17 cellular contexts compared by ENCODE assay signal in the genomic region with DNA sequence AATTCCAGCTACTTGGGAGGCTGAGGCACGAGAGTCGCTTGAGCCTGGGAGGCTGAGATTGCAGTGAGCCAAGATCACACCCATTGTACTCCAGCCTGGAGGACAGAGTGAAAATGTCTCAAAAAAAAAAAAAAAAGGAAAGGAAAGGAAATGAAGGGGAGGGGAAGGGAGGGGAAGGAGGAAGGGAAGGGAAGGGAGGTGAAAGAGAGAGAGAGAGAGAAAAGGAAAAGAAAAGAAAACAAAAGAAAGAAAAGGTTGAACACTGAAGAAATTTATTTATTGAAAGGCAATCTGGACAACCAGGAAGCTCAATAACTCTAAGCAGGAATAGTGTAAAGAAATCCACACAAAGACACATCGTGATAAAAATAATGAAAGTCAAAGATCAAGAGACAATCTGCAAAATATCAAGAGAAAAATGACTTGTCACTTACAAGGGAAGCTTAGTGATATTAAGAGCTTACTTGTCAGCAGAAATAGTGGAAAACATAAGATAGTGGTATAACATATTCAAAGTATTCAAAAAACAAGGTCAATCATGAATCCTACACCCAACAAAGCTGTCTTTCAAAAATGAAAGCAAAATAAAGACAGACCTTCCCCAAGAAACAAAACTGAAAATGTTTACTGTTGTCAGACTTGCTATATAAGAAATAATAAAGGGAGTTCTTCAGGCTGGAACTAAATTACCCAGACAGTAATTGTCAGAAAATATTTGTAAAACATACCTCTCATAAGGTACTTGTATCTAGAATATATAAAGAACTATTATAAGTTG. TPM values are rescaled to one million over a fixed set of nuclear protein-coding genes. Genes with fewer than 3 reads are reported as not detected.
A peak's percentile ranks its signal among the peaks of the same experiment; 100 is the strongest.
DNase-seq lines count a peak whose midpoint lies in the region; ATAC-seq and FAIRE-seq lines count a peak whose summit lies in the region.
"Had no signal": no experiment of that assay in that cellular context is flagged by ENCODE, and none has a peak within 500 bp of the region (broad histone marks: within the 10 kb centered on the region; RNA-seq: fewer than 3 reads in every experiment).

No MANE protein-coding gene starts in this region.

- ATAC-seq in activated naive CD8-positive, alpha-beta T cell treated with anti-CD3 and anti-CD28 coated beads, Interleukin-2, amount 50 U/mL, for 24 hours, result no peak
- peak; percentile 82 for ATAC-seq in GM21723 (IDR thresholded peaks at IDR 0.05; ENCODE audit: unreplicated experiment)
- peak; percentile 68 for ATAC-seq in HG03354 (IDR thresholded peaks at IDR 0.05; ENCODE audit: poor library complexity, severe bottlenecking, unreplicated experiment)
- ATAC-seq in stimulated activated effector memory CD8-positive, alpha-beta T cell treated with anti-CD3 and anti-CD28 coated beads, Interleukin-12 subunit alpha, Interleukin-12 subunit beta, amount 100 ng/mL, for 72 hours, result no peak
- ATAC-seq: left colon, Panc1 had no signal

- no peak for DNase-seq in activated naive CD8-positive, alpha-beta T cell treated with anti-CD3 and anti-CD28 coated beads for 36 hours
- DNase-seq in activated naive CD8-positive, alpha-beta T cell treated with anti-CD3 and anti-CD28 coated beads, Interleukin-2, amount 50 U/mL, for 24 hours, result no peak
- no peak for DNase-seq in stimulated activated effector memory CD8-positive, alpha-beta T cell treated with anti-CD3 and anti-CD28 coated beads, Interleukin-12 subunit alpha, Interleukin-12 subunit beta, amount 100 ng/mL, for 72 hours (ENCODE audit: low spot score in 2 of 2)
- no peak for DNase-seq in urothelium cell line (ENCODE audit: low spot score)
- no peak for DNase-seq in posterior vena cava (ENCODE audit: low spot score)
- DNase-seq in occipital lobe (lab: John Stamatoyannopoulos, UW), result no peak
- DNase-seq: activated T-cell treated with anti-CD3 and anti-CD28 coated beads, Interleukin-2, amount 50 U/mL, for 48 hours; brain microvascular endothelial cell; DMS79 treated with DMSO at 0.1 percent for 48 hours; glutamatergic neuron; left colon; NCI-H2171; nephron progenitor cell; trophoblast cell had no signal

- H3K9me3 Mint-ChIP-seq in activated naive CD8-positive, alpha-beta T cell treated with anti-CD3 and anti-CD28 coated beads for 36 hours, result no peaks in the 10 kb centered on the region
- H3K9me3 Mint-ChIP-seq in activated naive CD8-positive, alpha-beta T cell treated with anti-CD3 and anti-CD28 coated beads, Interleukin-2, amount 50 U/mL, for 24 hours, result no peaks in the 10 kb centered on the region
- H3K9me3 Mint-ChIP-seq in stimulated activated effector memory CD8-positive, alpha-beta T cell treated with anti-CD3 and anti-CD28 coated beads, Interleukin-12 subunit alpha, Interleukin-12 subunit beta, amount 100 ng/mL, for 72 hours, result no peaks in the 10 kb centered on the region

- no peak for FAIRE-seq in urothelium cell line (lab: Jason Lieb, UNC)

- no peak overlapping the region for H3K4me3 Mint-ChIP-seq in activated naive CD8-positive, alpha-beta T cell treated with anti-CD3 and anti-CD28 coated beads for 36 hours
- no peak overlapping the region for H3K4me3 Mint-ChIP-seq in activated naive CD8-positive, alpha-beta T cell treated with anti-CD3 and anti-CD28 coated beads, Interleukin-2, amount 50 U/mL, for 24 hours
- H3K4me3 Mint-ChIP-seq in stimulated activated effector memory CD8-positive, alpha-beta T cell treated with anti-CD3 and anti-CD28 coated beads, Interleukin-12 subunit alpha, Interleukin-12 subunit beta, amount 100 ng/mL, for 72 hours, result peak overlapping the region; percentile 43
- H3K4me3 Mint-ChIP-seq: nephron progenitor cell had no signal

- intact Hi-C loops in posterior vena cava (cut with DNase I), result no loop called here

- no peaks in the 10 kb centered on the region for H3K36me3 Mint-ChIP-seq in activated naive CD8-positive, alpha-beta T cell treated with anti-CD3 and anti-CD28 coated beads for 36 hours
- no peaks in the 10 kb centered on the region for H3K36me3 Mint-ChIP-seq in activated naive CD8-positive, alpha-beta T cell treated with anti-CD3 and anti-CD28 coated beads, Interleukin-2, amount 50 U/mL, for 24 hours (ENCODE audit: low read depth)
- no peaks in the 10 kb centered on the region for H3K36me3 Mint-ChIP-seq in stimulated activated effector memory CD8-positive, alpha-beta T cell treated with anti-CD3 and anti-CD28 coated beads, Interleukin-12 subunit alpha, Interleukin-12 subunit beta, amount 100 ng/mL, for 72 hours

- peaks cover 14% of the 10 kb centered on the region for H3K4me1 Mint-ChIP-seq in activated naive CD8-positive, alpha-beta T cell treated with anti-CD3 and anti-CD28 coated beads for 36 hours
- H3K4me1 Mint-ChIP-seq in activated naive CD8-positive, alpha-beta T cell treated with anti-CD3 and anti-CD28 coated beads, Interleukin-2, amount 50 U/mL, for 24 hours, result no peaks in the 10 kb centered on the region
- H3K4me1 Mint-ChIP-seq in stimulated activated effector memory CD8-positive, alpha-beta T cell treated with anti-CD3 and anti-CD28 coated beads, Interleukin-12 subunit alpha, Interleukin-12 subunit beta, amount 100 ng/mL, for 72 hours, result peaks cover 15% of the 10 kb centered on the region

- peaks cover 46% of the 10 kb centered on the region for H3K27me3 Mint-ChIP-seq in activated naive CD8-positive, alpha-beta T cell treated with anti-CD3 and anti-CD28 coated beads for 36 hours
- peaks cover 37% of the 10 kb centered on the region for H3K27me3 Mint-ChIP-seq in activated naive CD8-positive, alpha-beta T cell treated with anti-CD3 and anti-CD28 coated beads, Interleukin-2, amount 50 U/mL, for 24 hours

- H3K27ac Mint-ChIP-seq in activated naive CD8-positive, alpha-beta T cell treated with anti-CD3 and anti-CD28 coated beads for 36 hours, result peak overlapping the region; percentile 12
- H3K27ac Mint-ChIP-seq in activated naive CD8-positive, alpha-beta T cell treated with anti-CD3 and anti-CD28 coated beads, Interleukin-2, amount 50 U/mL, for 24 hours, result no peak overlapping the region
- peak overlapping the region; percentile 26 for H3K27ac Mint-ChIP-seq in stimulated activated effector memory CD8-positive, alpha-beta T cell treated with anti-CD3 and anti-CD28 coated beads, Interleukin-12 subunit alpha, Interleukin-12 subunit beta, amount 100 ng/mL, for 72 hours
- H3K27ac Mint-ChIP-seq: nephron progenitor cell had no signal

RNA-seq across cellular contexts. Expression of gene RIMOC1, which starts 10.9 kb away (rescaled TPM):
- total RNA-seq in activated naive CD8-positive, alpha-beta T cell treated with anti-CD3 and anti-CD28 coated beads for 36 hours, result 10 to 100 TPM; 31.0 to 31.5 TPM
- 10 to 100 TPM; 31.1 to 33.7 TPM for total RNA-seq in posterior vena cava
- 25.0 TPM for total RNA-seq in occipital lobe

RNA-seq across cellular contexts. Expression of gene OXCT1, which starts 23.0 kb away (rescaled TPM):
- total RNA-seq in activated naive CD8-positive, alpha-beta T cell treated with anti-CD3 and anti-CD28 coated beads for 36 hours, result 10 to 100 TPM; 77.5 to 80.6 TPM
- total RNA-seq in posterior vena cava (10 to 100 TPM; 44.0 to 44.2 TPM), occipital lobe (63.0 TPM)

RNA-seq across cellular contexts. Expression of gene FBXO4, which starts 31.8 kb away (rescaled TPM):
- 10 to 100 TPM; 16.2 to 18.3 TPM for total RNA-seq in activated naive CD8-positive, alpha-beta T cell treated with anti-CD3 and anti-CD28 coated beads for 36 hours
- total RNA-seq in posterior vena cava (10 to 100 TPM; 10.9 to 14.3 TPM), occipital lobe (18.6 TPM)

Comparison
In these comparisons a context has a peak if more than half of its experiments do, and no peak if none do; other contexts are left out.
1. ATAC-seq: peak in GM21723 (single experiment) and HG03354 (single experiment); none in activated naive CD8-positive, alpha-beta T cell treated with anti-CD3 and anti-CD28 coated beads, Interleukin-2, amount 50 U/mL, for 24 hours (single experiment) and stimulated activated effector memory CD8-positive, alpha-beta T cell treated with anti-CD3 and anti-CD28 coated beads, Interleukin-12 subunit alpha, Interleukin-12 subunit beta, amount 100 ng/mL, for 72 hours (single experiment).